In the genomic region with DNA sequence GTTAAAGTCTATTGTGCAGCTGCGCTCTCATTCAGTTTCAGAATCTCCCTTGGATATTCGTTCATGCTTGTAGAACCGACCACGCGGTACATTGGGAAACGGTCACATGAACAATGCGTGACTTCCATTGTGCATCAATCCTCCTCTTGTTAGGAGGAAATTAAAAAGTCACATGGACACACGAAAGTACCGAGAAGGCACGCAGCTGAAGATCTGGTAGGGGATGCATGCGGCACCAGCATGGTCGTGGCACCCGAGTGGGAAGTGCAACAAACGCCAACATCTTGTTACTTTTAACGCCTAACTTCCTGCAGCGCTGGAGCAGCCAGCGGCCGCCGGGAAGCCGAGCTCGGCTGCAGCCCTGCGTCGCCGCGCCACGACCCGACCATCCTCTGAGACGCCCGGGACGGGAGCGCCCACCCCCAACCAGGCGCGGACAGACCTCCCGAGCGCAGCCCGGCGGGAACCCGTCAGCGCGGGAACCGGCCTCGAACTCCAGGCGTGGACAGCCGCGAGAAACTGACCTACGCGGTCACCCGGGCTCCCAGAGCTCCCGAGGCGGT, we compare ENCODE assay signal across 8 cellular contexts. TPM values are rescaled to one million over a fixed set of nuclear protein-coding genes. Genes with fewer than 3 reads are reported as not detected.
A peak's percentile ranks its signal among the peaks of the same experiment; 100 is the strongest.
DNase-seq lines count a peak whose midpoint lies in the region; ATAC-seq lines count a peak whose summit lies in the region.

No MANE protein-coding gene starts in this region.

- H3K9me3 Mint-ChIP-seq in activated CD4-positive, alpha-beta memory T cell treated with anti-CD3 and anti-CD28 coated beads for 36 hours = no peaks in the 10 kb centered on the region
- no peaks in the 10 kb centered on the region for H3K9me3 Mint-ChIP-seq in stimulated activated naive CD8-positive, alpha-beta T cell treated with anti-CD3 and anti-CD28 coated beads, Interleukin-15, amount 100 ng/mL, for 72 hours

- DNase-seq in DMS53 (lab: John Stamatoyannopoulos, UW) = peak; percentile 80
- peak; percentile 53 for DNase-seq in NCI-H526 treated with DMSO at 0.1 percent for 48 hours (lab: John Stamatoyannopoulos, UW)
- peak; percentile 33 for DNase-seq in activated CD4-positive, alpha-beta memory T cell treated with anti-CD3 and anti-CD28 coated beads for 36 hours
- DNase-seq in stimulated activated naive CD8-positive, alpha-beta T cell treated with anti-CD3 and anti-CD28 coated beads, Interleukin-15, amount 100 ng/mL, for 72 hours = peak in 1 of 2 donors; percentile 35
- no peak for DNase-seq in NAMALWA (ENCODE audit: low spot score)

- H3K4me1 ChIP-seq in mononuclear cell (ENCODE audit: insufficient read depth, low read length) = peaks cover 30% of the 10 kb centered on the region

- peaks cover 23% of the 10 kb centered on the region for H3K4me1 Mint-ChIP-seq in activated CD4-positive, alpha-beta memory T cell treated with anti-CD3 and anti-CD28 coated beads for 36 hours (ENCODE audit: low read depth)
- peaks cover 17% of the 10 kb centered on the region for H3K4me1 Mint-ChIP-seq in stimulated activated naive CD8-positive, alpha-beta T cell treated with anti-CD3 and anti-CD28 coated beads, Interleukin-15, amount 100 ng/mL, for 72 hours

- ATAC-seq in HG03520 (IDR thresholded peaks at IDR 0.05; ENCODE audit: unreplicated experiment) = peak; percentile 7
- peak; percentile 29 for ATAC-seq in esophagus mucosa
- peak; percentile 56 for ATAC-seq in stimulated activated naive CD8-positive, alpha-beta T cell treated with anti-CD3 and anti-CD28 coated beads, Interleukin-15, amount 100 ng/mL, for 72 hours

- peak overlapping the region; percentile 59 for H3K4me3 ChIP-seq in mononuclear cell (ENCODE audit: low read length)

- POLR2A ChIA-PET in activated CD4-positive, alpha-beta memory T cell treated with anti-CD3 and anti-CD28 coated beads for 36 hours (lab: Charles Lee) = interaction anchor here (1.3 to 2.8 kb wide), 3 partner anchors 17 to 59 kb away, joined by 4 to 16 read pairs (median 8); no protein-coding TSS in a partner anchor

- no peaks in the 10 kb centered on the region for H3K27me3 ChIP-seq in mononuclear cell (ENCODE audit: insufficient read depth, low read length)

- peaks cover 27% of the 10 kb centered on the region for H3K27me3 Mint-ChIP-seq in activated CD4-positive, alpha-beta memory T cell treated with anti-CD3 and anti-CD28 coated beads for 36 hours
- no peaks in the 10 kb centered on the region for H3K27me3 Mint-ChIP-seq in stimulated activated naive CD8-positive, alpha-beta T cell treated with anti-CD3 and anti-CD28 coated beads, Interleukin-15, amount 100 ng/mL, for 72 hours

- intact Hi-C loops in activated CD4-positive, alpha-beta memory T cell treated with anti-CD3 and anti-CD28 coated beads for 36 hours (cut with micrococcal nuclease) = loop anchor here (1.0 kb wide), 1 partner anchor 17 kb away; no protein-coding TSS in a partner anchor

- no peak overlapping the region for H3K27ac Mint-ChIP-seq in activated CD4-positive, alpha-beta memory T cell treated with anti-CD3 and anti-CD28 coated beads for 36 hours
- H3K27ac Mint-ChIP-seq in stimulated activated naive CD8-positive, alpha-beta T cell treated with anti-CD3 and anti-CD28 coated beads, Interleukin-15, amount 100 ng/mL, for 72 hours = peak overlapping the region in 1 of 2 donors; percentile 5

- peak overlapping the region; percentile 72 for H3K4me3 Mint-ChIP-seq in activated CD4-positive, alpha-beta memory T cell treated with anti-CD3 and anti-CD28 coated beads for 36 hours
- H3K4me3 Mint-ChIP-seq in stimulated activated naive CD8-positive, alpha-beta T cell treated with anti-CD3 and anti-CD28 coated beads, Interleukin-15, amount 100 ng/mL, for 72 hours = peak overlapping the region; percentile 93 to 96

- CTCF ChIA-PET in activated CD4-positive, alpha-beta memory T cell treated with anti-CD3 and anti-CD28 coated beads for 36 hours (lab: Charles Lee) = interaction anchor here (0.9 to 1.3 kb wide), 4 partner anchors 18 to 91 kb away, joined by 3 to 7 read pairs (median 4); no protein-coding TSS in a partner anchor

- no peaks in the 10 kb centered on the region for H3K36me3 Mint-ChIP-seq in activated CD4-positive, alpha-beta memory T cell treated with anti-CD3 and anti-CD28 coated beads for 36 hours

- H3K9me3 ChIP-seq in mononuclear cell (ENCODE audit: low read depth, low read length) = no peaks in the 10 kb centered on the region

RNA-seq across cellular contexts. Expression of a gene that starts 0.4 kb away (rescaled TPM):
- 1 to 10 TPM; 1.4 to 2.4 TPM for total RNA-seq in activated CD4-positive, alpha-beta memory T cell treated with anti-CD3 and anti-CD28 coated beads for 36 hours
- total RNA-seq in esophagus mucosa (14.3 TPM), mononuclear cell (4.2 TPM)

RNA-seq across cellular contexts. Expression of a gene that starts 29.3 kb away (rescaled TPM):
- 10 to 100 TPM; 13.7 to 15.9 TPM for total RNA-seq in activated CD4-positive, alpha-beta memory T cell treated with anti-CD3 and anti-CD28 coated beads for 36 hours
- total RNA-seq in esophagus mucosa = 31.2 TPM
- 13.6 TPM for total RNA-seq in mononuclear cell
